1 cellular context compared by ENCODE assay signal in the genomic region with DNA sequence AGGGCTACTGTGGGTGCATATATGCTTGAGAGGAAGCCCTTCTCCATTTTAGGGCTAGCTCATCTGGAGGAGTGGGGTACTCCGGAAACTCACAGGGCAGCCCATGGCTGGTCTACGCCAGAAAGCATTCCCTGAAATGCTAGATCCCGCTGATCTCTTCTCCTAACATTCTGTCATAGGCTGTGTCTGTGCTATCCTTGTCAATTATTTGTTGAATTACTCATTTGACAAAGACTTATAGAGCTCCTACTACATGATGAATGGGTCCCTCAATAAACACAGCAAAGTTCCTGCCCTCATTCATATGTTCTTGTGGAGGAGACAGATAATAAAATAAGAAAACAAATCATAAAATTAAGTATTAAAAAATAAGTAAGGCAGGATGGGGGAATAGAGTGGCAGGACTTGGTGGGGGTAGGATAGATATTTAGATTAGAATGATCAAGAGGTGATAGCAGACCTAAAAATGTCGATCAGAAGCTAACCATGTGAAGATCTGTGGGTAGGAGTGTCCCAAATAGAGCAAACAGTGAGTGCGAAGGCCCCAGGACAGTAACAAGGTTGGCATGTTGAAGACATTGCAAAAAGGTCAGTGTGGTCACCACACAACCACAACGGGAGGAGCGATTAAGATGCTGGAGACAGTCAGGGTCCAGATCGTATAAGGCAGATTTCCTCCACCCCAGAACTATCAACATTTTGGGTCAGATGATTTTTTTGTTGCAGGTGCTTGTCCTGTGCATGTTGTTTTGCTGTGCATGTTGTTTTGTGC.
TF ChIP-seq lines count a peak whose summit lies in the region.

No MANE protein-coding gene starts in this region.

TF ChIP-seq in IMR-90, 13 proteins besides CTCF, POLR2A, EP300 and RAD21:
- TF ChIP-seq MAZ (IDR thresholded peaks at IDR 0.05; ENCODE audit: borderline replicate concordance, low read depth, low read length) (no peak), SMC3 (IDR thresholded peaks at IDR 0.05; ENCODE audit: low read depth, low read length) (no peak), MAFK (IDR thresholded peaks at IDR 0.05; ENCODE audit: low read depth, low read length) (no peak), USF2 (IDR thresholded peaks at IDR 0.05; ENCODE audit: low read depth, low read length) (no peak), RFX5 (IDR thresholded peaks at IDR 0.05; ENCODE audit: low read depth, low read length) (no peak), RCOR1 (IDR thresholded peaks at IDR 0.05; ENCODE audit: insufficient replicate concordance, low read length) (no peak), NFE2L2 (IDR thresholded peaks at IDR 0.05; ENCODE audit: low read depth, low read length) (no peak), CHD1 (IDR thresholded peaks at IDR 0.05; ENCODE audit: low read depth, low read length) (no peak), MXI1 (IDR thresholded peaks at IDR 0.05; ENCODE audit: borderline replicate concordance, low read depth, low read length) (no peak), FOS (IDR thresholded peaks at IDR 0.05; ENCODE audit: low read depth, low read length) (no peak), BHLHE40 (IDR thresholded peaks at IDR 0.05; ENCODE audit: low read depth, low read length) (no peak), CEBPB (IDR thresholded peaks at IDR 0.05; ENCODE audit: low read depth, low read length) (no peak)
- TF ChIP-seq, protein P1, sequence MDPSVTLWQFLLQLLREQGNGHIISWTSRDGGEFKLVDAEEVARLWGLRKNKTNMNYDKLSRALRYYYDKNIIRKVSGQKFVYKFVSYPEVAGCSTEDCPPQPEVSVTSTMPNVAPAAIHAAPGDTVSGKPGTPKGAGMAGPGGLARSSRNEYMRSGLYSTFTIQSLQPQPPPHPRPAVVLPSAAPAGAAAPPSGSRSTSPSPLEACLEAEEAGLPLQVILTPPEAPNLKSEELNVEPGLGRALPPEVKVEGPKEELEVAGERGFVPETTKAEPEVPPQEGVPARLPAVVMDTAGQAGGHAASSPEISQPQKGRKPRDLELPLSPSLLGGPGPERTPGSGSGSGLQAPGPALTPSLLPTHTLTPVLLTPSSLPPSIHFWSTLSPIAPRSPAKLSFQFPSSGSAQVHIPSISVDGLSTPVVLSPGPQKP (IDR thresholded peaks at IDR 0.05; ENCODE audit: borderline replicate concordance, low read depth, low read length) = no peak
